In genomic region chr3:139052802-139053600, GRCh38 we compare ENCODE assay signal across 33 cellular contexts. TPM values are rescaled to one million over a fixed set of nuclear protein-coding genes. Genes with fewer than 3 reads are reported as not detected.
"Had no signal": no experiment of that assay in that cellular context is flagged by ENCODE, and none has a peak within 500 bp of the region (broad histone marks: within the 10 kb centered on the region; RNA-seq: fewer than 3 reads in every experiment).

No MANE protein-coding gene starts in this region.

- H3K36me3 ChIP-seq: heart right ventricle, left lung, neural progenitor cell, spleen, tibial artery had no signal

- H3K4me2 ChIP-seq: neural progenitor cell had no signal

- H3K4me1 Mint-ChIP-seq: naive thymus-derived CD4-positive, alpha-beta T cell; nephron; neural progenitor cell; stimulated activated memory B cell treated with anti-CD40 and anti-IgM and Interleukin-4, amounts not matched to agents 10 μg/mL and 1 μg/mL and 100 μg/mL, for 72 hours had no signal

- H3K4me3 ChIP-seq: dorsolateral prefrontal cortex, heart right ventricle, left lung, neural progenitor cell, psoas muscle, skin epidermis, spleen, testis, tibial artery had no signal

- H3K27ac ChIP-seq: dorsolateral prefrontal cortex, heart right ventricle, left lung, neural progenitor cell, parathyroid adenoma, psoas muscle, skin epidermis, spleen, testis, tibial artery had no signal

- H3K27me3 ChIP-seq: dorsolateral prefrontal cortex, heart right ventricle, left lung, neural progenitor cell, spleen, testis, tibial artery had no signal

- H3K4me3 Mint-ChIP-seq: naive thymus-derived CD4-positive, alpha-beta T cell; nephron; neural progenitor cell; stimulated activated memory B cell treated with anti-CD40 and anti-IgM and Interleukin-4, amounts not matched to agents 10 μg/mL and 1 μg/mL and 100 μg/mL, for 72 hours; type B pancreatic cell had no signal

- H2AFZ ChIP-seq: neural progenitor cell, parathyroid adenoma had no signal

- H3K27me3 Mint-ChIP-seq: stimulated activated memory B cell treated with anti-CD40 and anti-IgM and Interleukin-4, amounts not matched to agents 10 μg/mL and 1 μg/mL and 100 μg/mL, for 72 hours had no signal

- DNase-seq: dorsolateral prefrontal cortex; effector CD4-positive, alpha-beta T cell; foreskin melanocyte; glutamatergic neuron; heart right ventricle; hippocampal formation; left cardiac atrium; left lung; mesendoderm; midbrain; naive thymus-derived CD4-positive, alpha-beta T cell; psoas muscle; right cardiac atrium; spleen; stimulated activated CD4-positive, alpha-beta T cell treated with anti-CD3 and anti-CD28 coated beads, Interleukin-4, amount 100 ng/mL, for 4 hours; stimulated activated naive CD8-positive, alpha-beta T cell treated with anti-CD3 and anti-CD28 coated beads, Interleukin-15, Interleukin-2, amounts not matched to agents 100 U/mL and 50 U/mL, for 24 hours; substantia nigra; testis; tibial artery had no signal

- H3K4me1 ChIP-seq: heart right ventricle, left lung, neural progenitor cell, parathyroid adenoma, psoas muscle, spleen, testis, tibial artery had no signal

- H3K36me3 Mint-ChIP-seq: neural progenitor cell, type B pancreatic cell had no signal

- H3K9ac ChIP-seq: neural progenitor cell, parathyroid adenoma had no signal

- H3K9me3 ChIP-seq: testis had no signal

- H3K79me2 ChIP-seq: parathyroid adenoma had no signal

- ATAC-seq: esophagus mucosa; heart right ventricle; left cardiac atrium; left lung; naive thymus-derived CD4-positive, alpha-beta T cell; psoas muscle; right cardiac atrium; stimulated activated memory B cell treated with anti-CD40 and anti-IgM and Interleukin-4, amounts not matched to agents 10 μg/mL and 1 μg/mL and 100 μg/mL, for 72 hours; stimulated activated naive CD8-positive, alpha-beta T cell treated with anti-CD3 and anti-CD28 coated beads, Interleukin-15, Interleukin-2, amounts not matched to agents 100 U/mL and 50 U/mL, for 24 hours had no signal

- H3K27ac Mint-ChIP-seq: naive thymus-derived CD4-positive, alpha-beta T cell; nephron; neural progenitor cell; stimulated activated memory B cell treated with anti-CD40 and anti-IgM and Interleukin-4, amounts not matched to agents 10 μg/mL and 1 μg/mL and 100 μg/mL, for 72 hours; type B pancreatic cell had no signal

RNA-seq across cellular contexts. Expression of gene PRR23C, which starts 8.3 kb away (rescaled TPM):
- total RNA-seq: dorsolateral prefrontal cortex; esophagus mucosa; heart right ventricle; kidney epithelial cell; left cardiac atrium; left lung; lower leg skin; lung microvascular endothelial cell; mucosa of gallbladder; naive thymus-derived CD4-positive, alpha-beta T cell; osteoblast; psoas muscle; renal cortical epithelial cell; right cardiac atrium; spleen; urinary bladder had no signal
- polyA plus RNA-seq: heart right ventricle; naive thymus-derived CD4-positive, alpha-beta T cell; psoas muscle; right cardiac atrium; spleen; urinary bladder had no signal

RNA-seq across cellular contexts. Expression of gene PRR23B, which starts 32.3 kb away (rescaled TPM):
- total RNA-seq: dorsolateral prefrontal cortex; esophagus mucosa; heart right ventricle; kidney epithelial cell; left cardiac atrium; left lung; lower leg skin; lung microvascular endothelial cell; mucosa of gallbladder; naive thymus-derived CD4-positive, alpha-beta T cell; osteoblast; psoas muscle; renal cortical epithelial cell; right cardiac atrium; spleen; urinary bladder had no signal
- polyA plus RNA-seq: heart right ventricle; naive thymus-derived CD4-positive, alpha-beta T cell; psoas muscle; right cardiac atrium; spleen; urinary bladder had no signal

RNA-seq across cellular contexts. Expression of gene PRR23A, which starts 46.9 kb away (rescaled TPM):
- total RNA-seq: dorsolateral prefrontal cortex; esophagus mucosa; heart right ventricle; kidney epithelial cell; left cardiac atrium; left lung; lower leg skin; lung microvascular endothelial cell; mucosa of gallbladder; naive thymus-derived CD4-positive, alpha-beta T cell; osteoblast; psoas muscle; renal cortical epithelial cell; right cardiac atrium; spleen; urinary bladder had no signal
- polyA plus RNA-seq: heart right ventricle; naive thymus-derived CD4-positive, alpha-beta T cell; psoas muscle; right cardiac atrium; spleen; urinary bladder had no signal
